Comparison of ENCODE assay signal across 8 cellular contexts in genomic region chr14:21846227-21846885, GRCh38.
A peak's percentile ranks its signal among the peaks of the same experiment; 100 is the strongest.
DNase-seq lines count a peak whose midpoint lies in the region; ATAC-seq and TF ChIP-seq lines count a peak whose summit lies in the region.

No MANE protein-coding gene starts in this region.

- no peaks in the 10 kb centered on the region for H3K36me3 ChIP-seq in smooth muscle cell (ENCODE audit: low read depth)

- H4K20me1 ChIP-seq in smooth muscle cell (ENCODE audit: low read depth) = no peaks in the 10 kb centered on the region

- no peak overlapping the region for H3K27ac ChIP-seq in smooth muscle cell (ENCODE audit: low read depth)

- peak; percentile 74 for TF ChIP-seq CTCF in epithelial cell of proximal tubule (conservative IDR thresholded peaks at IDR 0.05; ENCODE audit: low read depth, low read length)
- peak; percentile 60 for TF ChIP-seq CTCF in smooth muscle cell (IDR thresholded peaks at IDR 0.05; ENCODE audit: borderline replicate concordance, insufficient read depth, poor library complexity, severe bottlenecking)

- DNase-seq in NCI-H1417 (lab: John Stamatoyannopoulos, UW) (peak in 2 of 3 experiments; percentile 16 to 24), NCI-H1417 treated with DMSO at 0.1 percent for 48 hours (lab: John Stamatoyannopoulos, UW) (no peak), MV-4-11 (lab: John Stamatoyannopoulos, UW) (peak; percentile 7), epithelial cell of proximal tubule (ENCODE audit: low read depth) (no peak), smooth muscle cell (lab: John Stamatoyannopoulos, UW; ENCODE audit: unreplicated experiment) (no peak), NCI-H510A (lab: John Stamatoyannopoulos, UW) (no peak)
- DNase-seq in activated CD4-positive, alpha-beta T cell treated with anti-CD3 and anti-CD28 coated beads, Interleukin-2, amount 50 U/mL, for 4 hours = peak; percentile 68 to 70

- ATAC-seq in GM18858 (IDR thresholded peaks at IDR 0.05; ENCODE audit: unreplicated experiment) = no peak

- H3K9me3 ChIP-seq in smooth muscle cell (replicated peaks; ENCODE audit: low read depth) = no peaks in the 10 kb centered on the region

- H3K79me2 ChIP-seq in smooth muscle cell (ENCODE audit: low read depth) = no peaks in the 10 kb centered on the region

- no peak overlapping the region for H3K9ac ChIP-seq in smooth muscle cell (ENCODE audit: low read depth)

- 32% methylated on average over 13 of the region's 13 CpGs for WGBS in smooth muscle cell (ENCODE audit: low lambda C conversion rate)

- H3K27me3 ChIP-seq in smooth muscle cell (ENCODE audit: low read depth) = peaks cover 27% of the 10 kb centered on the region

- no peak overlapping the region for H2AFZ ChIP-seq in smooth muscle cell (ENCODE audit: low read depth)

- H3K4me1 ChIP-seq in smooth muscle cell (ENCODE audit: low read depth) = no peaks in the 10 kb centered on the region

- H3K4me3 ChIP-seq in epithelial cell of proximal tubule (ENCODE audit: low read depth, low read length) (no peak overlapping the region), smooth muscle cell (no peak overlapping the region)

- H3K4me2 ChIP-seq in smooth muscle cell = no peak overlapping the region

- no peaks in the 10 kb centered on the region for H3F3A ChIP-seq in smooth muscle cell (ENCODE audit: low read depth)

Comparison
In these comparisons a context has a peak if more than half of its experiments do, and no peak if none do; other contexts are left out.
1. DNase-seq: peak in NCI-H1417 (2 of 3), MV-4-11 (single experiment) and activated CD4-positive, alpha-beta T cell treated with anti-CD3 and anti-CD28 coated beads, Interleukin-2, amount 50 U/mL, for 4 hours (2 of 2); none in NCI-H1417 treated with DMSO at 0.1 percent for 48 hours (single experiment), epithelial cell of proximal tubule (single experiment), smooth muscle cell (single experiment) and NCI-H510A (single experiment).